7 cellular contexts compared by ENCODE assay signal in genomic region chr7:64131696-64132095, GRCh38.
"Had no signal": no experiment of that assay in that cellular context is flagged by ENCODE, and none has a peak within 500 bp of the region (broad histone marks: within the 10 kb centered on the region; RNA-seq: fewer than 3 reads in every experiment).

No MANE protein-coding gene starts in this region.

- H3K4me3 Mint-ChIP-seq: GM23338, H9, HFFc6 had no signal

- DNase-seq: GM23248, GOT3, H7, H9, HCEC 1CT, HFFc6 had no signal

- H3K4me1 Mint-ChIP-seq: GM23338, H9 had no signal

- H3K27ac Mint-ChIP-seq: GM23338, H9, HFFc6 had no signal
